23 cellular contexts compared by ENCODE assay signal in genomic region chr17:48358203-48358602, GRCh38.
A peak's percentile ranks its signal among the peaks of the same experiment; 100 is the strongest.
DNase-seq lines count a peak whose midpoint lies in the region; ATAC-seq, FAIRE-seq and TF ChIP-seq lines count a peak whose summit lies in the region.
"Had no signal": no experiment of that assay in that cellular context is flagged by ENCODE, and none has a peak within 500 bp of the region (broad histone marks: within the 10 kb centered on the region; RNA-seq: fewer than 3 reads in every experiment).

No MANE protein-coding gene starts in this region.

- no peak for TF ChIP-seq POLR2A in GM12878 (IDR thresholded peaks at IDR 0.05; ENCODE audit: low read depth, low read length)

- H3K9ac ChIP-seq in GM12878 (ENCODE audit: control insufficient read depth, insufficient read depth, low read length) (no peak overlapping the region), kidney (ENCODE audit: low read length in 2 of 2) (no peak overlapping the region)

- DNase-seq in NOMO-1 treated with DMSO at 0.1 percent for 48 hours (lab: John Stamatoyannopoulos, UW; ENCODE audit: unreplicated experiment), result peak; percentile 68
- DNase-seq in NOMO-1 treated with dmso at 0.1 percent for 144 hours (lab: John Stamatoyannopoulos, UW; ENCODE audit: unreplicated experiment), result no peak
- DNase-seq in KBM-7, result peak; percentile 14
- DNase-seq in GM12878 (ENCODE audit: low read depth, low spot score), result no peak
- no peak for DNase-seq in stimulated activated naive B cell treated with anti-CD40 and anti-IgM and Interleukin-4, amounts not matched to agents 10 μg/mL and 1 μg/mL and 100 μg/mL, for 72 hours
- no peak for DNase-seq in HTR-8/SVneo (ENCODE audit: insufficient read length, low spot score)
- DNase-seq in kidney, result no peak
- no peak for DNase-seq in GM10266 (ENCODE audit: extremely low spot score)
- DNase-seq: 8988T; BE2C; CD4-positive, alpha-beta memory T cell; DMS53; EL; H7; NCI-H187; NCI-H2107; NCI-H345; NCI-H524 treated with DMSO at 0.1 percent for 48 hours; SW 1271 had no signal

- H3K4me1 ChIP-seq in GM12878 (ENCODE audit: control insufficient read depth, insufficient read depth, low read length), result no peaks in the 10 kb centered on the region
- H3K4me1 ChIP-seq in kidney (ENCODE audit: control insufficient read depth in 1 of 2, insufficient read depth in 1 of 2, low read depth in 1 of 2, low read length in 2 of 2), result no peaks in the 10 kb centered on the region
- H3K4me1 ChIP-seq: BE2C had no signal

- no peak overlapping the region for H3K27ac Mint-ChIP-seq in stimulated activated naive B cell treated with anti-CD40 and anti-IgM and Interleukin-4, amounts not matched to agents 10 μg/mL and 1 μg/mL and 100 μg/mL, for 72 hours
- H3K27ac Mint-ChIP-seq: IgD-negative memory B cell had no signal

- no peak for TF ChIP-seq EP300 in GM12878 (IDR thresholded peaks at IDR 0.05; ENCODE audit: borderline replicate concordance in 1 of 2, control insufficient read depth in 1 of 2, low read depth in 2 of 2, low read length in 2 of 2)

- no peaks in the 10 kb centered on the region for H3K27me3 ChIP-seq in GM12878 (replicated peaks in 1 of 2; ENCODE audit: control insufficient read depth in 2 of 2, insufficient read depth in 2 of 2, low read length in 1 of 2)

- ATAC-seq in GM12878, result no peak; the same call in 2 of the 3 replicates
- ATAC-seq in stimulated activated naive B cell treated with anti-CD40 and anti-IgM and Interleukin-4, amounts not matched to agents 10 μg/mL and 1 μg/mL and 100 μg/mL, for 72 hours (replicated peaks), result peak; percentile 18 to 57
- ATAC-seq: Right ventricle myocardium inferior had no signal

- H3K9me3 Mint-ChIP-seq in stimulated activated naive B cell treated with anti-CD40 and anti-IgM and Interleukin-4, amounts not matched to agents 10 μg/mL and 1 μg/mL and 100 μg/mL, for 72 hours, result no peaks in the 10 kb centered on the region
- H3K9me3 Mint-ChIP-seq: CD4-positive, alpha-beta memory T cell; IgD-negative memory B cell had no signal

- intact Hi-C loops in GM12878 (cut with micrococcal nuclease; ENCODE audit: unreplicated experiment) (no loop called here), kidney (cut with DNase I) (no loop called here)

- H3K4me1 Mint-ChIP-seq in stimulated activated naive B cell treated with anti-CD40 and anti-IgM and Interleukin-4, amounts not matched to agents 10 μg/mL and 1 μg/mL and 100 μg/mL, for 72 hours, result peaks cover 4 to 27% of the 10 kb centered on the region in 2 donors

- CTCF ChIA-PET in GM12878 (lab: Yijun Ruan, JAX), result interaction anchor here (0.7 to 2.6 kb wide), 10 partner anchors 13 to 261 kb away, joined by 3 to 6 read pairs (median 3); no protein-coding TSS in a partner anchor

- no peak for TF ChIP-seq CTCF in GM12878 (IDR thresholded peaks at IDR 0.05 in 2 of 3, conservative IDR thresholded peaks at IDR 0.05 in 1 of 3; ENCODE audit: control insufficient read depth in 2 of 3, extremely low read depth in 1 of 3, insufficient read depth in 1 of 3, low read depth in 3 of 3, low read length in 3 of 3)
- no peak for TF ChIP-seq CTCF in kidney (IDR thresholded peaks at IDR 0.05; ENCODE audit: borderline replicate concordance, extremely low read depth, insufficient read depth)
- no peak for TF ChIP-seq CTCF in GM10266 (IDR thresholded peaks at IDR 0.05; ENCODE audit: control insufficient read depth, insufficient read depth, low read depth, missing control alignments)

- TF ChIP-seq RAD21 in GM12878 (IDR thresholded peaks at IDR 0.05; ENCODE audit: insufficient read depth, low read depth, low read length), result no peak

- POLR2A ChIA-PET in GM12878 (lab: Charles Lee), result interaction anchor here (0.8 to 1.6 kb wide), 2 partner anchors 67 to 81 kb away, joined by 3 to 4 read pairs; no protein-coding TSS in a partner anchor

- in situ Hi-C loops in KBM-7 (cut with MboI; ENCODE audit: low pct_unique_long_range_greater_than_20kb, low sequenced_read_pairs) (no loop called here), GM12878 (cut with MboI) (no loop called here)

- peaks cover 4 to 6% of the 10 kb centered on the region in 2 donors for H3K36me3 Mint-ChIP-seq in stimulated activated naive B cell treated with anti-CD40 and anti-IgM and Interleukin-4, amounts not matched to agents 10 μg/mL and 1 μg/mL and 100 μg/mL, for 72 hours
- H3K36me3 Mint-ChIP-seq: IgD-negative memory B cell had no signal

- H3K4me3 ChIP-seq in GM12878 (no peak overlapping the region), kidney (ENCODE audit: low read length in 2 of 2) (no peak overlapping the region)

- RAD21 ChIA-PET in GM12878 (lab: Charles Lee; ENCODE audit: unreplicated experiment), result interaction anchor here (0.7 to 1.5 kb wide), 4 partner anchors 24 to 235 kb away, joined by 3 to 4 read pairs (median 4); no protein-coding TSS in a partner anchor

- peak; percentile 13 for FAIRE-seq in GM12878 (lab: Jason Lieb, UNC)
- FAIRE-seq in HTR-8/SVneo (lab: Jason Lieb, UNC), result no peak
- no peak for FAIRE-seq in kidney (lab: Jason Lieb, UNC)
- FAIRE-seq: RCC 7860 had no signal

- no peak overlapping the region for H2AFZ ChIP-seq in GM12878 (ENCODE audit: control insufficient read depth, low read depth, low read length)

- H3K9me3 ChIP-seq in GM12878 (replicated peaks; ENCODE audit: control insufficient read depth, insufficient read depth, low read length) (no peaks in the 10 kb centered on the region), kidney (ENCODE audit: control insufficient read depth in 1 of 2, low read length in 2 of 2) (no peaks in the 10 kb centered on the region)
- H3K9me3 ChIP-seq: BE2C had no signal

- H4K20me1 ChIP-seq in GM12878 (ENCODE audit: control insufficient read depth, insufficient read depth), result no peaks in the 10 kb centered on the region

- no peaks in the 10 kb centered on the region for H3K27me3 Mint-ChIP-seq in stimulated activated naive B cell treated with anti-CD40 and anti-IgM and Interleukin-4, amounts not matched to agents 10 μg/mL and 1 μg/mL and 100 μg/mL, for 72 hours
- H3K27me3 Mint-ChIP-seq: CD4-positive, alpha-beta memory T cell; IgD-negative memory B cell had no signal

- BruUV-seq in GM12878 (replicated peaks; lab: Mats Ljungman, UMichigan), result no TSS peak

- no peaks in the 10 kb centered on the region for H3K79me2 ChIP-seq in GM12878 (ENCODE audit: control insufficient read depth, insufficient read depth, low read length)

- H3K4me2 ChIP-seq in GM12878 (ENCODE audit: control insufficient read depth, insufficient read depth), result no peak overlapping the region

- H3K4me3 Mint-ChIP-seq in stimulated activated naive B cell treated with anti-CD40 and anti-IgM and Interleukin-4, amounts not matched to agents 10 μg/mL and 1 μg/mL and 100 μg/mL, for 72 hours, result no peak overlapping the region
- H3K4me3 Mint-ChIP-seq: CD4-positive, alpha-beta memory T cell; IgD-negative memory B cell had no signal

- SMC1A ChIA-PET in GM12878 (lab: Charles Lee; ENCODE audit: uncharacterized antibody, unreplicated experiment), result interaction anchor here (0.8 to 2.3 kb wide), 6 partner anchors 15 to 99 kb away, joined by 3 to 15 read pairs (median 4); no protein-coding TSS in a partner anchor

- H3K27ac ChIP-seq in GM12878 (ENCODE audit: control insufficient read depth, insufficient read depth) (no peak overlapping the region), kidney (ENCODE audit: low read depth in 2 of 2, low read length in 2 of 2) (no peak overlapping the region)
- H3K27ac ChIP-seq: HL-60 had no signal

- H3K36me3 ChIP-seq in GM12878 (ENCODE audit: control insufficient read depth in 2 of 2, insufficient read depth in 2 of 2, low read length in 1 of 2) (no peaks in the 10 kb centered on the region), kidney (ENCODE audit: control insufficient read depth in 1 of 2, insufficient read depth in 2 of 2, low read length in 2 of 2) (no peaks in the 10 kb centered on the region)
- H3K36me3 ChIP-seq: BE2C had no signal

TF ChIP-seq in GM12878, 131 proteins besides CTCF, POLR2A, EP300 and RAD21:
- TF ChIP-seq BMI1 (IDR thresholded peaks at IDR 0.05; ENCODE audit: borderline replicate concordance), result peak; percentile 50; the same call in 1 of the 2 replicates
- peak; percentile 49; the same call in 1 of the 2 replicates for TF ChIP-seq ZNF24 (IDR thresholded peaks at IDR 0.05)
- TF ChIP-seq CREM (IDR thresholded peaks at IDR 0.05; ENCODE audit: low read depth), result no peak
TF ChIP-seq in GM12878: peak in this region for 2.

Comparison
In these comparisons a context has a peak if more than half of its experiments do, and no peak if none do; other contexts are left out.
1. DNase-seq: peak in NOMO-1 treated with DMSO at 0.1 percent for 48 hours (single experiment) and KBM-7 (single experiment); none in NOMO-1 treated with dmso at 0.1 percent for 144 hours (single experiment), GM12878 (single experiment), stimulated activated naive B cell treated with anti-CD40 and anti-IgM and Interleukin-4, amounts not matched to agents 10 μg/mL and 1 μg/mL and 100 μg/mL, for 72 hours (single experiment), HTR-8/SVneo (single experiment), kidney (single experiment) and GM10266 (single experiment).